8 cellular contexts compared by ENCODE assay signal in genomic region chr15:78508272-78508671, GRCh38. TPM values are rescaled to one million over a fixed set of nuclear protein-coding genes. Genes with fewer than 3 reads are reported as not detected.
DNase-seq lines count a peak whose midpoint lies in the region; ATAC-seq, FAIRE-seq and TF ChIP-seq lines count a peak whose summit lies in the region.

No MANE protein-coding gene starts in this region.

- H3K4me3 ChIP-seq in ascending aorta (peak overlapping the region; percentile 61 to 76), HepG2 (replicated peaks in 1 of 3; ENCODE audit: insufficient read depth in 1 of 3, low read depth in 2 of 3, low read length in 3 of 3) (peak overlapping the region; percentile 69 to 84 (median 83)), thymus (ENCODE audit: low read length) (peak overlapping the region; percentile 61)

- no peaks in the 10 kb centered on the region for H3K36me3 ChIP-seq in ascending aorta
- no peaks in the 10 kb centered on the region for H3K36me3 ChIP-seq in HepG2 (replicated peaks in 1 of 2; ENCODE audit: control insufficient read depth in 1 of 2, insufficient read depth in 2 of 2, low read length in 2 of 2)
- no peaks in the 10 kb centered on the region for H3K36me3 ChIP-seq in thymus (ENCODE audit: control insufficient read depth, insufficient read depth)

- TF ChIP-seq POLR2A in HepG2 (IDR thresholded peaks at IDR 0.05; ENCODE audit: insufficient read depth in 1 of 2, low read depth in 2 of 2, low read length in 2 of 2), result no peak

- TF ChIP-seq EP300 in HepG2 (IDR thresholded peaks at IDR 0.05; ENCODE audit: low read depth in 2 of 2, low read length in 2 of 2) (no peak), HepG2 (CRISPR knock-in tag; IDR thresholded peaks at IDR 0.05; ENCODE audit: borderline replicate concordance) (no peak)

- H3K27me3 Mint-ChIP-seq in activated T-cell treated with anti-CD3 and anti-CD28 coated beads, Interleukin-2, amount 50 U/mL, for 4 hours (ENCODE audit: low read depth), result peaks cover 6% of the 10 kb centered on the region

- H3K9me3 ChIP-seq in ascending aorta (no peaks in the 10 kb centered on the region), HepG2 (ENCODE audit: low read length) (no peaks in the 10 kb centered on the region), thymus (ENCODE audit: control insufficient read depth) (no peaks in the 10 kb centered on the region)

- H2AFZ ChIP-seq in HepG2 (ENCODE audit: low read length), result peak overlapping the region; percentile 84

- no peak for FAIRE-seq in HepG2 (lab: Jason Lieb, UNC)

- no peaks in the 10 kb centered on the region for H3K27me3 ChIP-seq in ascending aorta
- no peaks in the 10 kb centered on the region; a peak in 1 of 5 replicates for H3K27me3 ChIP-seq in HepG2 (ENCODE audit: control insufficient read depth in 1 of 2, insufficient read depth in 2 of 2, low read length in 2 of 2)
- H3K27me3 ChIP-seq in thymus (ENCODE audit: control insufficient read depth, insufficient read depth), result no peaks in the 10 kb centered on the region

- H3K27ac ChIP-seq in ascending aorta (no peak overlapping the region), HepG2 (ENCODE audit: extremely low read length, insufficient read depth, low read length) (peak overlapping the region; percentile 55), thymus (ENCODE audit: low read depth) (no peak overlapping the region)

- no peak for ATAC-seq in activated T-cell treated with anti-CD3 and anti-CD28 coated beads, Interleukin-2, amount 50 U/mL, for 4 hours
- ATAC-seq in HepG2 (no peak), GM18511 (IDR thresholded peaks at IDR 0.05; ENCODE audit: unreplicated experiment) (no peak), HG03460 (IDR thresholded peaks at IDR 0.05; ENCODE audit: unreplicated experiment) (no peak)

- in situ Hi-C loops in HepG2 (cut with HindIII; ENCODE audit: extremely low pct_ligation_motif_present, low pct_unique_long_range_greater_than_20kb), result no loop called here

- no peak for DNase-seq in activated T-cell treated with anti-CD3 and anti-CD28 coated beads, Interleukin-2, amount 50 U/mL, for 4 hours
- DNase-seq in activated T-cell treated with anti-CD3 and anti-CD28 coated beads for 4 hours (no peak), ascending aorta (ENCODE audit: low spot score in 2 of 2) (no peak), HepG2 (ENCODE audit: low spot score) (peak; percentile 3), anterior cingulate cortex (lab: John Stamatoyannopoulos, UW) (no peak)

- TF ChIP-seq CTCF in ascending aorta (IDR thresholded peaks at IDR 0.05) (no peak), HepG2 (CRISPR knock-in tag; IDR thresholded peaks at IDR 0.05) (no peak)

- peak overlapping the region; percentile 95 for H3K4me2 ChIP-seq in HepG2 (ENCODE audit: low read depth, low read length)

- H3K4me1 ChIP-seq in ascending aorta, result peaks cover 0 to 4% of the 10 kb centered on the region in 2 donors
- H3K4me1 ChIP-seq in HepG2 (ENCODE audit: insufficient read depth, low read length), result peaks cover 29% of the 10 kb centered on the region
- peaks cover 10% of the 10 kb centered on the region for H3K4me1 ChIP-seq in thymus (ENCODE audit: control insufficient read depth, insufficient read depth, low read length)

- no peaks in the 10 kb centered on the region for H3K36me3 Mint-ChIP-seq in activated T-cell treated with anti-CD3 and anti-CD28 coated beads, Interleukin-2, amount 50 U/mL, for 4 hours (ENCODE audit: insufficient read depth)

- TF ChIP-seq RAD21 in HepG2 (CRISPR knock-in tag; IDR thresholded peaks at IDR 0.05), result no peak

- peak overlapping the region; percentile 63 for H3K9ac ChIP-seq in HepG2 (ENCODE audit: insufficient read depth, low read depth, low read length)

- no TSS peak for BruUV-seq in HepG2 (replicated peaks; lab: Mats Ljungman, UMichigan)

- WGBS in HepG2 (ENCODE audit: low lambda C conversion rate), result 7% methylated on average over 6 of the region's 6 CpGs
- 50% methylated on average over 6 of the region's 6 CpGs for WGBS in thymus

- no peaks in the 10 kb centered on the region for H4K20me1 ChIP-seq in HepG2 (ENCODE audit: insufficient read depth, low read length)

- no peaks in the 10 kb centered on the region for H3K9me3 Mint-ChIP-seq in activated T-cell treated with anti-CD3 and anti-CD28 coated beads, Interleukin-2, amount 50 U/mL, for 4 hours

- POLR2A ChIA-PET in HepG2 (lab: Yijun Ruan, JAX), result interaction anchor here (1.4 to 3.6 kb wide), 4 partner anchors 32 to 209 kb away, joined by 4 to 17 read pairs (median 8); partner anchors contain the start of genes CHRNA5, IREB2, PSMA4 and SKIC8

- CTCF ChIA-PET in HepG2 (lab: Yijun Ruan, JAX; ENCODE audit: low intra/inter-chr PET ratio, low total read pairs), result no interaction called here

- H3K4me1 Mint-ChIP-seq in activated T-cell treated with anti-CD3 and anti-CD28 coated beads, Interleukin-2, amount 50 U/mL, for 4 hours (ENCODE audit: low read depth), result peaks cover 21% of the 10 kb centered on the region

- H3K79me2 ChIP-seq in HepG2 (ENCODE audit: insufficient read depth, low read length), result no peaks in the 10 kb centered on the region

- H3K4me3 Mint-ChIP-seq in activated T-cell treated with anti-CD3 and anti-CD28 coated beads, Interleukin-2, amount 50 U/mL, for 4 hours, result peak overlapping the region; percentile 84

- intact Hi-C loops in ascending aorta (cut with DNase I) (loop anchor here (5.0 kb wide), 1 partner anchor 361 kb away; the partner anchor contains the start of gene IDH3A), HepG2 (cut with micrococcal nuclease; ENCODE audit: unreplicated experiment) (loop anchor here (5.0 to 10.0 kb wide), 2 partner anchors 34 to 57 kb away; partner anchors contain the start of genes CHRNA5 and PSMA4)

RNA-seq across cellular contexts. Expression of gene HYKK, which starts 0.9 kb away (rescaled TPM):
- 1 to 10 TPM in 1 of 3 donors, under 1 TPM in 2; 0.58 to 1.2 (median 0.76) TPM for total RNA-seq in activated T-cell treated with anti-CD3 and anti-CD28 coated beads, Interleukin-2, amount 50 U/mL, for 4 hours
- 9.0 TPM for total RNA-seq in ascending aorta
- total RNA-seq in HepG2 (2016; rRNA removed; fragmentation: Illumina TruSeq; extraction: Trizol), result 5.4 and 6.5 TPM in 2 replicates
- 5.6 and 5.8 TPM in 2 replicates for total RNA-seq in HepG2 (2016; cell fraction: cytosol; rRNA removed; fragmentation: Illumina TruSeq; extraction: Trizol; ENCODE audit: low read depth)
- 5.2 and 6.7 TPM in 2 replicates for total RNA-seq in HepG2 (2016; cell fraction: insoluble cytoplasmic fraction; rRNA removed; fragmentation: Illumina TruSeq; extraction: Trizol)
- total RNA-seq in HepG2 (2016; cell fraction: membrane; rRNA removed; fragmentation: Illumina TruSeq; extraction: Trizol), result 4.9 and 5.6 TPM in 2 replicates
- total RNA-seq in HepG2 (2016; cell fraction: nucleus; rRNA removed; fragmentation: Illumina TruSeq; extraction: Trizol), result 2.7 and 3.7 TPM in 2 replicates
- polyA plus RNA-seq in HepG2 (2011; rRNA removed), result 3.5 and 3.6 TPM in 2 replicates
- 1.8 and 3.1 TPM in 2 replicates for polyA plus RNA-seq in HepG2 (2011; cell fraction: cytosol; rRNA removed)
- polyA plus RNA-seq in HepG2 (2011; cell fraction: nucleus; rRNA removed), result 2.0 and 3.1 TPM in 2 replicates
- 2.5 and 4.5 TPM in 2 replicates for polyA plus RNA-seq in HepG2 (2012)
- 4.8 and 5.7 TPM in 2 replicates for polyA plus RNA-seq in HepG2 (2016; cell fraction: cytosol; fragmentation: Illumina TruSeq; extraction: Trizol; ENCODE audit: low read depth)
- polyA plus RNA-seq in HepG2 (2016; cell fraction: insoluble cytoplasmic fraction; fragmentation: Illumina TruSeq; extraction: Trizol; ENCODE audit: low read depth), result 6.6 and 8.7 TPM in 2 replicates
- 4.1 and 6.7 TPM in 2 replicates for polyA plus RNA-seq in HepG2 (2016; cell fraction: membrane; fragmentation: Illumina TruSeq; extraction: Trizol; ENCODE audit: low read depth)
- polyA plus RNA-seq in HepG2 (2016; cell fraction: nucleus; fragmentation: Illumina TruSeq; extraction: Trizol; ENCODE audit: insufficient read depth, low read depth), result 5.0 and 5.8 TPM in 2 replicates
- polyA minus RNA-seq in HepG2 (2011; rRNA and poly(A)+ RNA removed; ENCODE audit: low replicate concordance), result 2.5 and 7.9 TPM in 2 replicates
- 2.1 and 2.3 TPM in 2 replicates for polyA minus RNA-seq in HepG2 (2011; cell fraction: cytosol; rRNA and poly(A)+ RNA removed)
- polyA minus RNA-seq in HepG2 (2011; cell fraction: nucleus; rRNA and poly(A)+ RNA removed), result 4.1 and 5.7 TPM in 2 replicates
- polyA plus RNA-seq in thymus, result 5.3 TPM

RNA-seq across cellular contexts. Expression of gene PSMA4, which starts 32.0 kb away (rescaled TPM):
- 100 to 1,000 TPM; 284 to 302 (median 293) TPM for total RNA-seq in activated T-cell treated with anti-CD3 and anti-CD28 coated beads, Interleukin-2, amount 50 U/mL, for 4 hours
- 94.7 TPM for total RNA-seq in ascending aorta
- total RNA-seq in HepG2 (2016; rRNA removed; fragmentation: Illumina TruSeq; extraction: Trizol), result 404 and 667 TPM in 2 replicates
- total RNA-seq in HepG2 (2016; cell fraction: cytosol; rRNA removed; fragmentation: Illumina TruSeq; extraction: Trizol; ENCODE audit: low read depth), result 98.5 and 109 TPM in 2 replicates
- total RNA-seq in HepG2 (2016; cell fraction: insoluble cytoplasmic fraction; rRNA removed; fragmentation: Illumina TruSeq; extraction: Trizol), result 403 and 697 TPM in 2 replicates
- total RNA-seq in HepG2 (2016; cell fraction: membrane; rRNA removed; fragmentation: Illumina TruSeq; extraction: Trizol), result 140 and 147 TPM in 2 replicates
- total RNA-seq in HepG2 (2016; cell fraction: nucleus; rRNA removed; fragmentation: Illumina TruSeq; extraction: Trizol), result 134 and 137 TPM in 2 replicates
- polyA plus RNA-seq in HepG2 (2011; rRNA removed), result 145 and 202 TPM in 2 replicates
- 108 and 163 TPM in 2 replicates for polyA plus RNA-seq in HepG2 (2011; cell fraction: cytosol; rRNA removed)
- polyA plus RNA-seq in HepG2 (2011; cell fraction: nucleus; rRNA removed), result 36.7 and 54.6 TPM in 2 replicates
- 210 and 212 TPM in 2 replicates for polyA plus RNA-seq in HepG2 (2012)
- polyA plus RNA-seq in HepG2 (2016; cell fraction: cytosol; fragmentation: Illumina TruSeq; extraction: Trizol; ENCODE audit: low read depth), result 100 and 107 TPM in 2 replicates
- 529 and 575 TPM in 2 replicates for polyA plus RNA-seq in HepG2 (2016; cell fraction: insoluble cytoplasmic fraction; fragmentation: Illumina TruSeq; extraction: Trizol; ENCODE audit: low read depth)
- 98.3 and 108 TPM in 2 replicates for polyA plus RNA-seq in HepG2 (2016; cell fraction: membrane; fragmentation: Illumina TruSeq; extraction: Trizol; ENCODE audit: low read depth)
- 162 and 169 TPM in 2 replicates for polyA plus RNA-seq in HepG2 (2016; cell fraction: nucleus; fragmentation: Illumina TruSeq; extraction: Trizol; ENCODE audit: insufficient read depth, low read depth)
- 24.7 and 98.6 TPM in 2 replicates for polyA minus RNA-seq in HepG2 (2011; rRNA and poly(A)+ RNA removed; ENCODE audit: low replicate concordance)
- polyA minus RNA-seq in HepG2 (2011; cell fraction: cytosol; rRNA and poly(A)+ RNA removed), result 56.3 and 58.1 TPM in 2 replicates
- 42.0 and 45.1 TPM in 2 replicates for polyA minus RNA-seq in HepG2 (2011; cell fraction: nucleus; rRNA and poly(A)+ RNA removed)
- polyA plus RNA-seq in thymus, result 316 TPM

RNA-seq across cellular contexts. Expression of gene CHRNA5, which starts 57.0 kb away (rescaled TPM):
- total RNA-seq in activated T-cell treated with anti-CD3 and anti-CD28 coated beads, Interleukin-2, amount 50 U/mL, for 4 hours, result 1 to 10 TPM; 5.2 to 5.6 (median 5.5) TPM
- total RNA-seq in ascending aorta (not detected), HepG2 (2016; rRNA removed; fragmentation: Illumina TruSeq; extraction: Trizol) (5.1 and 10.5 TPM in 2 replicates)
- 2.6 and 4.4 TPM in 2 replicates for total RNA-seq in HepG2 (2016; cell fraction: cytosol; rRNA removed; fragmentation: Illumina TruSeq; extraction: Trizol; ENCODE audit: low read depth)
- 6.0 and 9.6 TPM in 2 replicates for total RNA-seq in HepG2 (2016; cell fraction: insoluble cytoplasmic fraction; rRNA removed; fragmentation: Illumina TruSeq; extraction: Trizol)
- 3.0 and 4.1 TPM in 2 replicates for total RNA-seq in HepG2 (2016; cell fraction: membrane; rRNA removed; fragmentation: Illumina TruSeq; extraction: Trizol)
- total RNA-seq in HepG2 (2016; cell fraction: nucleus; rRNA removed; fragmentation: Illumina TruSeq; extraction: Trizol), result 9.4 and 11.0 TPM in 2 replicates
- polyA plus RNA-seq in HepG2 (2011; rRNA removed) (3.7 and 4.1 TPM in 2 replicates), thymus (1.5 TPM)
- polyA plus RNA-seq in HepG2 (2011; cell fraction: cytosol; rRNA removed), result 1.4 and 2.7 TPM in 2 replicates
- polyA plus RNA-seq in HepG2 (2011; cell fraction: nucleus; rRNA removed), result 0.37 and 1.0 TPM in 2 replicates
- 3.7 and 3.8 TPM in 2 replicates for polyA plus RNA-seq in HepG2 (2012)
- polyA plus RNA-seq in HepG2 (2016; cell fraction: cytosol; fragmentation: Illumina TruSeq; extraction: Trizol; ENCODE audit: low read depth), result 0.54 and 1.3 TPM in 2 replicates
- 4.2 and 7.2 TPM in 2 replicates for polyA plus RNA-seq in HepG2 (2016; cell fraction: insoluble cytoplasmic fraction; fragmentation: Illumina TruSeq; extraction: Trizol; ENCODE audit: low read depth)
- polyA plus RNA-seq in HepG2 (2016; cell fraction: membrane; fragmentation: Illumina TruSeq; extraction: Trizol; ENCODE audit: low read depth), result 1.9 and 2.0 TPM in 2 replicates
- 14.9 and 16.7 TPM in 2 replicates for polyA plus RNA-seq in HepG2 (2016; cell fraction: nucleus; fragmentation: Illumina TruSeq; extraction: Trizol; ENCODE audit: insufficient read depth, low read depth)
- polyA minus RNA-seq in HepG2 (2011; rRNA and poly(A)+ RNA removed; ENCODE audit: low replicate concordance), result 1.4 and 13.3 TPM in 2 replicates
- polyA minus RNA-seq in HepG2 (2011; cell fraction: cytosol; rRNA and poly(A)+ RNA removed), result 1.4 and 1.5 TPM in 2 replicates
- polyA minus RNA-seq in HepG2 (2011; cell fraction: nucleus; rRNA and poly(A)+ RNA removed), result 0.99 and 1.3 TPM in 2 replicates
